8 cellular contexts compared by ENCODE assay signal in the genomic region with DNA sequence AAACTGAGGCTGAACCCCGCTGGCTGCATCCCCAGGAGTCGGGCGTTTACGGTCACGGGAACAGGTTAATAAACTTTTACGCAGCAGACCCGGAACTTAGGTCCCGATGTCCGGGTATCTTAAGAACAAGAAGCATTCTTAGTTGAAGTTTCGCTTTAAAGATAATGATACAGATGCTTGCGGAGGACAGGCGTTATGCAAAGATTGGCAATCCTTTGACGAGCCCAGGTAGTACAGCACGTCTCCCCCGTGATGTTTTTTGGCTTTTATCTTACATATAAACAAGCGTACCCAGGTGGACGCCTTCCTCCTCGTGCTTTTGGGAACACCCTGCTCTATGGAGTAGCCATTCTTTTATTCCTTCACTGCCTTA. TPM values are rescaled to one million over a fixed set of nuclear protein-coding genes. Genes with fewer than 3 reads are reported as not detected.
DNase-seq lines count a peak whose midpoint lies in the region; ATAC-seq and TF ChIP-seq lines count a peak whose summit lies in the region.

No MANE protein-coding gene starts in this region.

- no peak for TF ChIP-seq EP300 in upper lobe of left lung (IDR thresholded peaks at IDR 0.05)

- H3K27me3 ChIP-seq in right lobe of liver (no peaks in the 10 kb centered on the region), upper lobe of left lung (no peaks in the 10 kb centered on the region)

- H3K9me3 ChIP-seq in right lobe of liver (no peaks in the 10 kb centered on the region), upper lobe of left lung (no peaks in the 10 kb centered on the region)

- peaks cover 12% of the 10 kb centered on the region for H3K9me3 Mint-ChIP-seq in activated naive CD4-positive, alpha-beta T cell treated with anti-CD3 and anti-CD28 coated beads, Interleukin-2, amount 50 U/mL, for 24 hours

- no peaks in the 10 kb centered on the region for H3K27me3 Mint-ChIP-seq in activated naive CD4-positive, alpha-beta T cell treated with anti-CD3 and anti-CD28 coated beads, Interleukin-2, amount 50 U/mL, for 24 hours

- H3K36me3 ChIP-seq in right lobe of liver = peaks cover 0 to 2% (median 0%) of the 10 kb centered on the region in 4 donors
- peaks cover 0 to 9% (median 2%) of the 10 kb centered on the region in 4 donors for H3K36me3 ChIP-seq in upper lobe of left lung

- peaks cover 35% of the 10 kb centered on the region for H3K4me1 Mint-ChIP-seq in activated naive CD4-positive, alpha-beta T cell treated with anti-CD3 and anti-CD28 coated beads, Interleukin-2, amount 50 U/mL, for 24 hours

- peaks cover 5% of the 10 kb centered on the region for H3K36me3 Mint-ChIP-seq in activated naive CD4-positive, alpha-beta T cell treated with anti-CD3 and anti-CD28 coated beads, Interleukin-2, amount 50 U/mL, for 24 hours

- in situ Hi-C loops in astrocyte of the cerebellum (cut with HindIII; ENCODE audit: low sequenced_read_pairs) = no loop called here

- TF ChIP-seq CTCF in astrocyte of the cerebellum (IDR thresholded peaks at IDR 0.05; ENCODE audit: low read depth, low read length, missing control alignments) (no peak), right lobe of liver (IDR thresholded peaks at IDR 0.05) (no peak), upper lobe of left lung (IDR thresholded peaks at IDR 0.05) (no peak)

- H3K27ac Mint-ChIP-seq in activated naive CD4-positive, alpha-beta T cell treated with anti-CD3 and anti-CD28 coated beads, Interleukin-2, amount 50 U/mL, for 24 hours = peak overlapping the region; percentile 94

- peak overlapping the region; percentile 91 for H3K4me3 Mint-ChIP-seq in activated naive CD4-positive, alpha-beta T cell treated with anti-CD3 and anti-CD28 coated beads, Interleukin-2, amount 50 U/mL, for 24 hours

- TF ChIP-seq POLR2A in right lobe of liver (IDR thresholded peaks at IDR 0.05) (no peak), upper lobe of left lung (IDR thresholded peaks at IDR 0.05) (no peak)

- 48% methylated on average over 17 of the region's 18 CpGs for WGBS in right lobe of liver (ENCODE audit: insufficient coverage, low coverage, low lambda C conversion rate, missing lambda C conversion rate)
- 77 to 78% methylated on average over 18 of the region's 18 CpGs for WGBS in upper lobe of left lung, 2 donors

- no peak for DNase-seq in activated naive CD4-positive, alpha-beta T cell treated with Interleukin-2 at 50 U/mL for 16 hours
- DNase-seq in astrocyte of the cerebellum (ENCODE audit: low read depth) (no peak), right lobe of liver (no peak), upper lobe of left lung (no peak), T1000 (lab: John Stamatoyannopoulos, UW) (no peak)

- peaks cover 0 to 35% (median 15%) of the 10 kb centered on the region in 4 donors for H3K4me1 ChIP-seq in right lobe of liver
- H3K4me1 ChIP-seq in upper lobe of left lung = peaks cover 41 to 47% (median 44%) of the 10 kb centered on the region in 4 donors

- peak overlapping the region; percentile 89 to 96 (median 90) for H3K27ac ChIP-seq in right lobe of liver
- peak overlapping the region; percentile 89 to 95 (median 92) for H3K27ac ChIP-seq in upper lobe of left lung

- ATAC-seq in right lobe of liver (no peak), upper lobe of left lung (ENCODE audit: low FRiP score in 2 of 2) (no peak), GM19351 (IDR thresholded peaks at IDR 0.05; ENCODE audit: unreplicated experiment) (no peak), HG02763 (IDR thresholded peaks at IDR 0.05; ENCODE audit: unreplicated experiment) (no peak)

- H3K4me3 ChIP-seq in astrocyte of the cerebellum (ENCODE audit: low read depth, low read length) (peak overlapping the region; percentile 68), right lobe of liver (peak overlapping the region; percentile 67 to 83 (median 82)), upper lobe of left lung (peak overlapping the region; percentile 17 to 97 (median 80))

- intact Hi-C loops in right lobe of liver (cut with DNase I) = no loop called here

RNA-seq across cellular contexts. Expression of gene TOLLIP, which starts 0.9 kb away (rescaled TPM):
- 100 to 1,000 TPM in 1 of 6 experiments, 10 to 100 TPM in 5; 68.3 to 103 (median 88.0) TPM for total RNA-seq in right lobe of liver
- 10 to 100 TPM; 39.5 to 97.4 (median 53.4) TPM for total RNA-seq in upper lobe of left lung
